8 cellular contexts compared by ENCODE assay signal in genomic region chr5:177454397-177455035, GRCh38. TPM values are rescaled to one million over a fixed set of nuclear protein-coding genes. Genes with fewer than 3 reads are reported as not detected.
DNase-seq lines count a peak whose midpoint lies in the region; ATAC-seq and TF ChIP-seq lines count a peak whose summit lies in the region.

No MANE protein-coding gene starts in this region.

- peak overlapping the region; percentile 84 for H3K4me3 Mint-ChIP-seq in activated T-helper 2 cell treated with anti-CD3 and anti-CD28 coated beads, Interferon-gamma antibody, Interleukin-2, Interleukin-4, amounts not matched to agents 10 μg/mL and 5 μg/mL and 100 μg/mL, durations not matched to agents 14 hours and 24 hours and 36 hours (ENCODE audit: low read depth)
- H3K4me3 Mint-ChIP-seq in natural killer cell: peak overlapping the region; percentile 86

- peaks cover 17% of the 10 kb centered on the region for H3K4me1 Mint-ChIP-seq in activated T-helper 2 cell treated with anti-CD3 and anti-CD28 coated beads, Interferon-gamma antibody, Interleukin-2, Interleukin-4, amounts not matched to agents 10 μg/mL and 5 μg/mL and 100 μg/mL, durations not matched to agents 14 hours and 24 hours and 36 hours (ENCODE audit: low read depth)
- peaks cover 15 to 31% of the 10 kb centered on the region in 2 donors for H3K4me1 Mint-ChIP-seq in natural killer cell

- peaks cover 8% of the 10 kb centered on the region for H3K27me3 Mint-ChIP-seq in activated T-helper 2 cell treated with anti-CD3 and anti-CD28 coated beads, Interferon-gamma antibody, Interleukin-2, Interleukin-4, amounts not matched to agents 10 μg/mL and 5 μg/mL and 100 μg/mL, durations not matched to agents 14 hours and 24 hours and 36 hours (ENCODE audit: low read depth)
- no peaks in the 10 kb centered on the region for H3K27me3 Mint-ChIP-seq in natural killer cell (ENCODE audit: low read depth in 2 of 2)

- H3K27ac Mint-ChIP-seq in activated T-helper 2 cell treated with anti-CD3 and anti-CD28 coated beads, Interferon-gamma antibody, Interleukin-2, Interleukin-4, amounts not matched to agents 10 μg/mL and 5 μg/mL and 100 μg/mL, durations not matched to agents 14 hours and 24 hours and 36 hours: no peak overlapping the region
- H3K27ac Mint-ChIP-seq in natural killer cell: peak overlapping the region; percentile 85 to 90

- TF ChIP-seq EP300 in Ishikawa (IDR thresholded peaks at IDR 0.05; ENCODE audit: borderline replicate concordance): no peak; the same call in 1 of the 2 replicates

- intact Hi-C loops in activated T-helper 2 cell treated with anti-CD3 and anti-CD28 coated beads, Interferon-gamma antibody, Interleukin-2, Interleukin-4, amounts not matched to agents 10 μg/mL and 5 μg/mL and 100 μg/mL, durations not matched to agents 14 hours and 24 hours and 36 hours (cut with micrococcal nuclease): loop anchor here (1.0 kb wide), 3 partner anchors 28 to 142 kb away; partner anchors contain the start of gene GRK6
- intact Hi-C loops in natural killer cell (cut with micrococcal nuclease): loop anchor here (1.0 to 5.0 kb wide), 5 partner anchors 8 to 152 kb away; partner anchors contain the start of genes GRK6, PRELID1, PRR7 and RAB24

- peak; percentile 77 for TF ChIP-seq CTCF in natural killer cell (IDR thresholded peaks at IDR 0.05)

- DNase-seq in DMS79 treated with DMSO at 0.1 percent for 48 hours (lab: John Stamatoyannopoulos, UW) (peak; percentile 63), RKO (ENCODE audit: low spot score) (peak; percentile 91), fibroblast of peridontal ligament (ENCODE audit: extremely low read depth) (peak; percentile 82), natural killer cell (peak; percentile 99)
- DNase-seq in activated T-helper 2 cell treated with anti-CD3 and anti-CD28 coated beads, Interferon-gamma antibody, Interleukin-2, Interleukin-4, amounts not matched to agents 10 μg/mL and 5 μg/mL and 100 μg/mL, durations not matched to agents 14 hours and 24 hours and 36 hours (ENCODE audit: low spot score): peak; percentile 89
- peak; percentile 75 to 96 (median 92) for DNase-seq in stimulated activated naive CD4-positive, alpha-beta T cell (lab: John Stamatoyannopoulos, UW)

- peak; percentile 85 for TF ChIP-seq RAD21 in Ishikawa (IDR thresholded peaks at IDR 0.05; ENCODE audit: low read depth)

- no peaks in the 10 kb centered on the region for H3K9me3 Mint-ChIP-seq in activated T-helper 2 cell treated with anti-CD3 and anti-CD28 coated beads, Interferon-gamma antibody, Interleukin-2, Interleukin-4, amounts not matched to agents 10 μg/mL and 5 μg/mL and 100 μg/mL, durations not matched to agents 14 hours and 24 hours and 36 hours
- no peaks in the 10 kb centered on the region for H3K9me3 Mint-ChIP-seq in natural killer cell

- peaks cover 2% of the 10 kb centered on the region for H3K36me3 Mint-ChIP-seq in activated T-helper 2 cell treated with anti-CD3 and anti-CD28 coated beads, Interferon-gamma antibody, Interleukin-2, Interleukin-4, amounts not matched to agents 10 μg/mL and 5 μg/mL and 100 μg/mL, durations not matched to agents 14 hours and 24 hours and 36 hours (ENCODE audit: low read depth)
- no peaks in the 10 kb centered on the region for H3K36me3 Mint-ChIP-seq in natural killer cell

- ATAC-seq in GM21619 (IDR thresholded peaks at IDR 0.05; ENCODE audit: unreplicated experiment) (peak; percentile 47), natural killer cell (peak; percentile 57 to 80 (median 63))

TF ChIP-seq in Ishikawa, 13 proteins besides CTCF, POLR2A, EP300 and RAD21:
- TF ChIP-seq TAF1 (IDR thresholded peaks at IDR 0.05; ENCODE audit: low read depth): no peak
- no peak for TF ChIP-seq NFIC (IDR thresholded peaks at IDR 0.05)
- TF ChIP-seq FOXM1 (IDR thresholded peaks at IDR 0.05; ENCODE audit: borderline replicate concordance, low read depth): no peak
- peak; percentile 90 for TF ChIP-seq CREB1 (IDR thresholded peaks at IDR 0.05; ENCODE audit: low read depth)
- no peak for TF ChIP-seq USF1 (IDR thresholded peaks at IDR 0.05)
- TF ChIP-seq TEAD4 (IDR thresholded peaks at IDR 0.05): no peak
- no peak for TF ChIP-seq REST (IDR thresholded peaks at IDR 0.05; ENCODE audit: low read depth)
- peak; percentile 58; the same call in 1 of the 2 replicates for TF ChIP-seq TCF12 (IDR thresholded peaks at IDR 0.05; ENCODE audit: low read depth)
- no peak for TF ChIP-seq CEBPB (IDR thresholded peaks at IDR 0.05)
- TF ChIP-seq EGR1 (IDR thresholded peaks at IDR 0.05): no peak
- no peak for TF ChIP-seq YY1 (IDR thresholded peaks at IDR 0.05; ENCODE audit: low read depth)
- TF ChIP-seq ZBTB7A (IDR thresholded peaks at IDR 0.05; ENCODE audit: low read depth): no peak
- TF ChIP-seq MAX (IDR thresholded peaks at IDR 0.05): no peak

RNA-seq across cellular contexts. Expression of gene PRR7, which starts 7.9 kb away (rescaled TPM):
- 12.1 and 13.0 TPM in 2 replicates for total RNA-seq in activated T-helper 2 cell treated with anti-CD3 and anti-CD28 coated beads, Interferon-gamma antibody, Interleukin-2, Interleukin-4, amounts not matched to agents 10 μg/mL and 5 μg/mL and 100 μg/mL, durations not matched to agents 14 hours and 24 hours and 36 hours
- total RNA-seq in natural killer cell: 10 to 100 TPM; 21.6 to 27.9 (median 23.3) TPM

RNA-seq across cellular contexts. Expression of gene DBN1, which starts 18.9 kb away (rescaled TPM):
- total RNA-seq in activated T-helper 2 cell treated with anti-CD3 and anti-CD28 coated beads, Interferon-gamma antibody, Interleukin-2, Interleukin-4, amounts not matched to agents 10 μg/mL and 5 μg/mL and 100 μg/mL, durations not matched to agents 14 hours and 24 hours and 36 hours: 28.7 and 32.9 TPM in 2 replicates
- total RNA-seq in natural killer cell: 10 to 100 TPM; 13.7 to 25.2 (median 15.0) TPM

RNA-seq across cellular contexts. Expression of gene GRK6, which starts 28.0 kb away (rescaled TPM):
- total RNA-seq in activated T-helper 2 cell treated with anti-CD3 and anti-CD28 coated beads, Interferon-gamma antibody, Interleukin-2, Interleukin-4, amounts not matched to agents 10 μg/mL and 5 μg/mL and 100 μg/mL, durations not matched to agents 14 hours and 24 hours and 36 hours: 131 and 134 TPM in 2 replicates
- 100 to 1,000 TPM; 173 to 221 (median 190) TPM for total RNA-seq in natural killer cell

RNA-seq across cellular contexts. Expression of gene PDLIM7, which starts 42.9 kb away (rescaled TPM):
- total RNA-seq in activated T-helper 2 cell treated with anti-CD3 and anti-CD28 coated beads, Interferon-gamma antibody, Interleukin-2, Interleukin-4, amounts not matched to agents 10 μg/mL and 5 μg/mL and 100 μg/mL, durations not matched to agents 14 hours and 24 hours and 36 hours: 85.4 and 86.9 TPM in 2 replicates
- 10 to 100 TPM in 2 of 3 donors, 1 to 10 TPM in 1; 9.7 to 58.7 (median 14.7) TPM for total RNA-seq in natural killer cell

RNA-seq across cellular contexts. Expression of gene F12, which starts 45.2 kb away (rescaled TPM):
- total RNA-seq in activated T-helper 2 cell treated with anti-CD3 and anti-CD28 coated beads, Interferon-gamma antibody, Interleukin-2, Interleukin-4, amounts not matched to agents 10 μg/mL and 5 μg/mL and 100 μg/mL, durations not matched to agents 14 hours and 24 hours and 36 hours: 3.5 and 5.8 TPM in 2 replicates
- 1 to 10 TPM in 1 of 3 donors, under 1 TPM in 2; 0.66 to 1.7 (median 0.93) TPM for total RNA-seq in natural killer cell

Comparison
In these comparisons a context has a peak if more than half of its experiments do, and no peak if none do; other contexts are left out.
1. Peak in every context shown above with its lines: DNase-seq and ATAC-seq.